ENCODE assay signal across 25 cellular contexts in genomic region chr12:62576503-62576902, GRCh38.
DNase-seq lines count a peak whose midpoint lies in the region; ATAC-seq, FAIRE-seq and TF ChIP-seq lines count a peak whose summit lies in the region.
"Had no signal": no experiment of that assay in that cellular context is flagged by ENCODE, and none has a peak within 500 bp of the region (broad histone marks: within the 10 kb centered on the region; RNA-seq: fewer than 3 reads in every experiment).

No MANE protein-coding gene starts in this region.

- TF ChIP-seq CTCF in HepG2 (CRISPR knock-in tag; IDR thresholded peaks at IDR 0.05) = no peak
- TF ChIP-seq CTCF in right lobe of liver (IDR thresholded peaks at IDR 0.05) = no peak

- CTCF ChIA-PET in HepG2 (lab: Yijun Ruan, JAX; ENCODE audit: low intra/inter-chr PET ratio, low total read pairs) = no interaction called here

- no peak overlapping the region for H2AFZ ChIP-seq in HepG2 (ENCODE audit: low read length)
- H2AFZ ChIP-seq: GM23248 had no signal

- no peak overlapping the region for H3K9ac ChIP-seq in HepG2 (ENCODE audit: insufficient read depth, low read depth, low read length)
- H3K9ac ChIP-seq: BLaER1 treated with 17β-estradiol and CSF1 and Interleukin-3, amounts not matched to agents 10 nM and 100 nM; GM23248 had no signal

- H3K4me3 ChIP-seq in HepG2 (replicated peaks in 1 of 3; ENCODE audit: insufficient read depth in 1 of 3, low read depth in 2 of 3, low read length in 3 of 3) (no peak overlapping the region), right lobe of liver (no peak overlapping the region)
- H3K4me3 ChIP-seq: A549; BLaER1 treated with 17β-estradiol and CSF1 and Interleukin-3, amounts not matched to agents 10 nM and 100 nM; GM23248 had no signal

- no peak for TF ChIP-seq RAD21 in HepG2 (CRISPR knock-in tag; IDR thresholded peaks at IDR 0.05)

- H3K4me1 ChIP-seq in HepG2 (ENCODE audit: insufficient read depth, low read length) = no peaks in the 10 kb centered on the region
- no peaks in the 10 kb centered on the region for H3K4me1 ChIP-seq in right lobe of liver
- H3K4me1 ChIP-seq: BE2C; BLaER1 treated with 17β-estradiol and CSF1 and Interleukin-3, amounts not matched to agents 10 nM and 100 nM had no signal

- FAIRE-seq in HepG2 (lab: Jason Lieb, UNC) (no peak), TTC549 (lab: Jason Lieb, UNC) (peak; percentile 34), islet of Langerhans (lab: Jason Lieb, UNC) (peak; percentile 86)
- FAIRE-seq: D721Med, GM12891, GM18507, H1 had no signal

- DNase-seq in HepG2 (ENCODE audit: low spot score) = no peak
- DNase-seq in right lobe of liver = no peak
- DNase-seq in MV-4-11 (lab: John Stamatoyannopoulos, UW) = no peak
- DNase-seq: ACHN; AML-193; BE2C; CD4-positive, alpha-beta T cell; CD8-positive, alpha-beta memory T cell; DMS 273 treated with DMSO at 0.1 percent for 48 hours; DMS79; EL; GF-D8; GM23248; H7; HCEC 1CT had no signal

- intact Hi-C loops in HepG2 (cut with micrococcal nuclease; ENCODE audit: unreplicated experiment) = loop anchor here (10.0 kb wide), 1 partner anchor 142 kb away; no protein-coding TSS in a partner anchor
- intact Hi-C loops in right lobe of liver (cut with DNase I) = no loop called here

- H3K27ac ChIP-seq in HepG2 (ENCODE audit: extremely low read length, insufficient read depth, low read length) (no peak overlapping the region), right lobe of liver (no peak overlapping the region)
- H3K27ac ChIP-seq: 22Rv1; A549; BLaER1 treated with 17β-estradiol and CSF1 and Interleukin-3, amounts not matched to agents 10 nM and 100 nM; GM23248 had no signal

- TF ChIP-seq EP300 in HepG2 (IDR thresholded peaks at IDR 0.05; ENCODE audit: low read depth in 2 of 2, low read length in 2 of 2) (no peak), HepG2 (CRISPR knock-in tag; IDR thresholded peaks at IDR 0.05; ENCODE audit: borderline replicate concordance) (no peak)

- POLR2A ChIA-PET in HepG2 (lab: Yijun Ruan, JAX) = no interaction called here

- 55% methylated on average over 1 of the region's 1 CpG for WGBS in HepG2 (ENCODE audit: low lambda C conversion rate)
- 59% methylated on average over 1 of the region's 1 CpG for WGBS in right lobe of liver (ENCODE audit: insufficient coverage, low coverage, low lambda C conversion rate, missing lambda C conversion rate)

- in situ Hi-C loops in HepG2 (cut with HindIII; ENCODE audit: extremely low pct_ligation_motif_present, low pct_unique_long_range_greater_than_20kb) = loop anchor here (25.0 kb wide), 1 partner anchor 486 kb away; no protein-coding TSS in a partner anchor

- no peaks in the 10 kb centered on the region for H4K20me1 ChIP-seq in HepG2 (ENCODE audit: insufficient read depth, low read length)
- H4K20me1 ChIP-seq: BLaER1 treated with 17β-estradiol and CSF1 and Interleukin-3, amounts not matched to agents 10 nM and 100 nM had no signal

- H3K4me2 ChIP-seq in HepG2 (ENCODE audit: low read depth, low read length) = no peak overlapping the region
- H3K4me2 ChIP-seq: A549; BLaER1 treated with 17β-estradiol and CSF1 and Interleukin-3, amounts not matched to agents 10 nM and 100 nM had no signal

- no TSS peak for BruUV-seq in HepG2 (replicated peaks; lab: Mats Ljungman, UMichigan)

- TF ChIP-seq POLR2A in HepG2 (IDR thresholded peaks at IDR 0.05; ENCODE audit: insufficient read depth in 1 of 2, low read depth in 2 of 2, low read length in 2 of 2) (no peak), right lobe of liver (IDR thresholded peaks at IDR 0.05) (no peak)

- H3K36me3 ChIP-seq in HepG2 (replicated peaks in 1 of 2; ENCODE audit: control insufficient read depth in 1 of 2, insufficient read depth in 2 of 2, low read length in 2 of 2) (peaks cover 2 to 16% of the 10 kb centered on the region in 2 experiments; a peak in 2 of 5 replicates), right lobe of liver (peaks cover 0 to 13% (median 3%) of the 10 kb centered on the region in 4 donors)
- H3K36me3 ChIP-seq: BE2C had no signal

- no peaks in the 10 kb centered on the region for H3K79me2 ChIP-seq in HepG2 (ENCODE audit: insufficient read depth, low read length)

- no peak for ATAC-seq in HepG2
- no peak for ATAC-seq in right lobe of liver
- no peak for ATAC-seq in HG02759 (IDR thresholded peaks at IDR 0.05; ENCODE audit: unreplicated experiment)
- ATAC-seq: A549 had no signal

- H3K27me3 ChIP-seq in HepG2 (ENCODE audit: control insufficient read depth in 1 of 2, insufficient read depth in 2 of 2, low read length in 2 of 2) (no peaks in the 10 kb centered on the region), right lobe of liver (no peaks in the 10 kb centered on the region)
- H3K27me3 ChIP-seq: BE2C; BLaER1 treated with 17β-estradiol and CSF1 and Interleukin-3, amounts not matched to agents 10 nM and 100 nM had no signal

- H3K9me3 ChIP-seq in HepG2 (ENCODE audit: low read length) (no peaks in the 10 kb centered on the region), right lobe of liver (no peaks in the 10 kb centered on the region)
- H3K9me3 ChIP-seq: A549; BE2C; BLaER1 treated with 17β-estradiol and CSF1 and Interleukin-3, amounts not matched to agents 10 nM and 100 nM had no signal

TF ChIP-seq in HepG2, 621 proteins besides CTCF, POLR2A, EP300 and RAD21:
- TF ChIP-seq ZSCAN29 (CRISPR knock-in tag; conservative IDR thresholded peaks at IDR 0.05) = no peak
- no peak for TF ChIP-seq TFDP1 (CRISPR knock-in tag; IDR thresholded peaks at IDR 0.05; ENCODE audit: borderline replicate concordance)
- peak; percentile 80 for TF ChIP-seq MAFF (IDR thresholded peaks at IDR 0.05; ENCODE audit: low read depth, low read length)
- no peak for TF ChIP-seq ZNF839 (CRISPR knock-in tag; IDR thresholded peaks at IDR 0.05; ENCODE audit: borderline replicate concordance)
- TF ChIP-seq AHR (CRISPR knock-in tag; IDR thresholded peaks at IDR 0.05) = no peak
- peak; percentile 76 to 88 for TF ChIP-seq MAFK (conservative IDR thresholded peaks at IDR 0.05 in 1 of 2, IDR thresholded peaks at IDR 0.05 in 1 of 2; ENCODE audit: low read length in 2 of 2)
- no peak for TF ChIP-seq FOXP4 (CRISPR knock-in tag; IDR thresholded peaks at IDR 0.05)
- TF ChIP-seq IKZF5 (CRISPR knock-in tag; IDR thresholded peaks at IDR 0.05) = no peak
- no peak for TF ChIP-seq ONECUT2 (CRISPR knock-in tag; IDR thresholded peaks at IDR 0.05)
- no peak for TF ChIP-seq ZNF580 (CRISPR knock-in tag; IDR thresholded peaks at IDR 0.05; ENCODE audit: borderline replicate concordance, low read depth)
- TF ChIP-seq HNRNPK (IDR thresholded peaks at IDR 0.05; ENCODE audit: low read depth, low read length, poor library complexity, severe bottlenecking) = no peak
- no peak for TF ChIP-seq RFX5 (IDR thresholded peaks at IDR 0.05; ENCODE audit: low read depth, low read length)
- no peak for TF ChIP-seq PHF20 (CRISPR knock-in tag; IDR thresholded peaks at IDR 0.05)
- no peak for TF ChIP-seq NFIB (CRISPR knock-in tag; IDR thresholded peaks at IDR 0.05; ENCODE audit: borderline replicate concordance)
- TF ChIP-seq LCORL (IDR thresholded peaks at IDR 0.05) = no peak
- TF ChIP-seq LCORL (CRISPR knock-in tag; IDR thresholded peaks at IDR 0.05) = no peak
